Comparison of ENCODE assay signal across 8 cellular contexts in genomic region chr11:62923634-62924411, GRCh38. TPM values are rescaled to one million over a fixed set of nuclear protein-coding genes. Genes with fewer than 3 reads are reported as not detected.
DNase-seq lines count a peak whose midpoint lies in the region; ATAC-seq and TF ChIP-seq lines count a peak whose summit lies in the region.

No MANE protein-coding gene starts in this region.

- H3K9me3 Mint-ChIP-seq in endothelial cell (ENCODE audit: unreplicated experiment), result no peaks in the 10 kb centered on the region

- H3K4me3 Mint-ChIP-seq in endothelial cell (ENCODE audit: unreplicated experiment), result peak overlapping the region; percentile 73

- H3K4me3 ChIP-seq in GM12865 (ENCODE audit: low read depth, low read length), result no peak overlapping the region; the same call in none of the 2 replicates

- peaks cover 35% of the 10 kb centered on the region for H3K4me1 Mint-ChIP-seq in endothelial cell (ENCODE audit: unreplicated experiment)

- H3K27me3 Mint-ChIP-seq in endothelial cell (ENCODE audit: unreplicated experiment), result peaks cover 15% of the 10 kb centered on the region

- peaks cover 8% of the 10 kb centered on the region for H3K36me3 Mint-ChIP-seq in endothelial cell (ENCODE audit: low read depth, unreplicated experiment)

- DNase-seq in GM12865 (ENCODE audit: low read depth) (peak; percentile 71), OCI-M1 (lab: John Stamatoyannopoulos, UW) (peak; percentile 29), endothelial cell (ENCODE audit: low spot score) (no peak), putamen (ENCODE audit: low spot score) (peak; percentile 63), EL (no peak), NCI-H2196 treated with DMSO at 0.1 percent for 48 hours (lab: John Stamatoyannopoulos, UW; ENCODE audit: unreplicated experiment) (no peak)

- no peak for TF ChIP-seq CTCF in GM12865 (IDR thresholded peaks at IDR 0.05; ENCODE audit: insufficient read depth, low read depth, low read length, missing control alignments)
- no peak for TF ChIP-seq CTCF in endothelial cell (IDR thresholded peaks at IDR 0.05; ENCODE audit: unreplicated experiment)

- no peak overlapping the region for H3K27ac Mint-ChIP-seq in endothelial cell (ENCODE audit: unreplicated experiment)

- ATAC-seq in GM21528 (IDR thresholded peaks at IDR 0.05; ENCODE audit: low FRiP score, unreplicated experiment), result no peak
- no peak for ATAC-seq in GM21515 (IDR thresholded peaks at IDR 0.05; ENCODE audit: unreplicated experiment)

RNA-seq across cellular contexts. Expression of gene CHRM1, which starts 2.7 kb away (rescaled TPM):
- not detected for total RNA-seq in endothelial cell (ENCODE audit: unreplicated experiment)

RNA-seq across cellular contexts. Expression of gene SLC3A2, which starts 43.1 kb away (rescaled TPM):
- total RNA-seq in endothelial cell (ENCODE audit: unreplicated experiment), result 147 TPM

Comparison
In these comparisons a context has a peak if more than half of its experiments do, and no peak if none do; other contexts are left out.
1. DNase-seq: peak in GM12865 (single experiment), OCI-M1 (single experiment) and putamen (single experiment); none in endothelial cell (single experiment), EL (single experiment) and NCI-H2196 treated with DMSO at 0.1 percent for 48 hours (single experiment).